14 cellular contexts compared by ENCODE assay signal in the genomic region with DNA sequence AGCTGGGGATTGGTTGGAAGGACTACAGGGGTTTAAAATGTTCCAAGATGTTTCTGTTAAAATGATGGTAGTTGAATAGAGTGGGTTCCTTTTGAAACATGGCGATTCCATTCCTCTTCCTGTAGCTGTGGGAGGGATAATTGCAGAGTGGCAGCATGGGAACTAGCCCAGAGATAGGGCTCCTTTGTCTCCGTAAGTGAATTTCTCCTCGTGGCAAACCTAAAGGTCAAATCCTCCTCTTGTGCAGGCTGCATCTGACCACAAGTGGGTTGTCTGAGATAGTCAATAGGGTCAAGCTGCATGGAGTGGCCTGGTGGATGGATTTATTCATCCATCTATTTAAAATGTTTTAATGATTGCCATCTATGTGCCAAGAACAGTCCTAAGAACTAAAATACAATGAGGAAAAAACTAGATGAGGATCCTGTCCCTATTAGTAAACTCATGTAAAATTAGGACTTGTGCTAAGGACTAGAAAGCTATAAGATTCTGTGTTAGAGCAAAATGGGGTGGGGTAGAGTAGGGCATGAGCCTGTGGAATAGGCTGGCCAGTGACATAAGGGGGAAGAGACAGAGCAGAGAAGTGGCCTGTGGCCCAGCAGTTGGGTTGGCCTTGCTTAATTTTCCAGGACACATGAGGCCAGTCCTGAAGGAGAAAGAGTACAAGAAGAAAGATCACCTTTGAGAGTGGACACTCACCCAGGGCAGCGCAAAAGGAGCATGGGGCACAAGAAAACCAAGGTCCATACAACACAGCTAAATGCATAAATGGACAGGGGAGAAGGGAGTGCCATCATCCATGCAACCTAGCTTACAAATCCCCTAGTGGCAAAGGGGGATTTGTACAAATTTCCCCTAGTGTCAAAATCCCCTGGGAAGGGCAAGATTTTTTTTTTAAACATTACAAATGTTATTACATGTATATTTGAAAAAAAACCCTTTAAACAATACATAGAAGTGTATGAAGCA.
"Had no signal": no experiment of that assay in that cellular context is flagged by ENCODE, and none has a peak within 500 bp of the region (broad histone marks: within the 10 kb centered on the region; RNA-seq: fewer than 3 reads in every experiment).

No MANE protein-coding gene starts in this region.

- H3K27me3 Mint-ChIP-seq: activated CD4-positive, alpha-beta T cell treated with anti-CD3 and anti-CD28 coated beads for 36 hours had no signal

- DNase-seq: activated CD4-positive, alpha-beta T cell treated with anti-CD3 and anti-CD28 coated beads for 36 hours; activated CD8-positive, alpha-beta memory T cell treated with anti-CD3 and anti-CD28 coated beads, Interleukin-2, amount 50 U/mL, for 4 hours; activated CD8-positive, alpha-beta T cell treated with anti-CD3 and anti-CD28 coated beads for 36 hours; activated naive CD4-positive, alpha-beta T cell; esophagus squamous epithelium; foreskin fibroblast; head of caudate nucleus; mammary epithelial cell; stimulated activated CD4-positive, alpha-beta T cell treated with anti-CD3 and anti-CD28 coated beads, Interleukin-2, amount 100 ng/mL, for 48 hours; T1000; thyroid gland; uterus had no signal

- ATAC-seq: activated CD4-positive, alpha-beta T cell treated with anti-CD3 and anti-CD28 coated beads for 36 hours; activated CD8-positive, alpha-beta T cell treated with anti-CD3 and anti-CD28 coated beads for 36 hours; left lobe of liver had no signal

- H3K27ac Mint-ChIP-seq: activated CD4-positive, alpha-beta T cell treated with anti-CD3 and anti-CD28 coated beads for 36 hours; activated CD8-positive, alpha-beta T cell treated with anti-CD3 and anti-CD28 coated beads for 36 hours; nephron had no signal

- H3K4me3 Mint-ChIP-seq: activated CD4-positive, alpha-beta T cell treated with anti-CD3 and anti-CD28 coated beads for 36 hours; activated CD8-positive, alpha-beta T cell treated with anti-CD3 and anti-CD28 coated beads for 36 hours; nephron had no signal
